In the genomic region with DNA sequence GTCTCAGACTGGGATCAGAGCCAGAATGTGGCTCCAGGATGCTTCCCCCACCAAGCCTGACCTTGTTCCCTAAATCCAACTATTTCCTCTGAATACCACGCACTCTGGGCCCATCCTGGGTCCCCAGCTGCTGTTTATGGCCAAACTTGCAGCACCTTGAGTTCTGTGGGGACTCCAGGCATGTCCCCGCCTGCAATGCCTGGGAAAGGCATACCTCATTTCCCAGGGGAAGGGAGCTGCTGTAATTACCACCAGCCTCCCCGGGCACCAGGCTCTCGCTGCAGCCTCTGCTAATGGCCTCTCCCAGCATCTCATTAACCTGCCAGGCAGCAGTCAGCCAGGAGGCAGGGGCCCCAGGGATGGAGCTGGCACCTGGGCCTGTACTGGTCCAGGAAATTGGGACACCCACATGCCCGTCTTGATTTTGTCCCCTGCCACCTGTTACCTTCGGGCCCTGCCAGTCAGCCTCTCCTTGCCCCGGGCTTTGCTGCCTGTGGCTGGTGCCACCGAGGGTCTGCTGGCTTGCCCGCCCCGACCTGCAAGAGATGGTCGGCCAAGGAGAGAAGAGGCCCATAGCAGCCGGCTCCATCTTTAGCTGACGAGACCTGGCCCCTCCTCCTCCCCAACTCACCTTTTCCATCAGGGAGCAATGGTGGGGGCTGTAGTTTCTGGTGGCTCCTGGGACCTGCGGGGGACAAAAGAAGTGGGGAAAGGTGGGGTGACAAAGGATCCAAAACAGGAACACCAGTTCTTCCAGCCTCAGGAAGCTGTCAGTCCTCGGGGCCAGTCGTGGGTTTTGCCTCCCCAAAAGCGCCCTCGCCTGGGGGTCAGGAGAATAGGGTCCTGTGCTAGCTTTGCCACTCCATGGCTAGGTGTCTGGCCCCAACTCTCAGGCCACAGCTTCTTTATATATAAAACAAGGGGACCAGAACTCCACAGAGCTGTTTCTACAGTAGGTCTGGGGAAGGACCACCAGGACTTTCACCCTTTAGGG, we compare ENCODE assay signal across 12 cellular contexts. TPM values are rescaled to one million over a fixed set of nuclear protein-coding genes. Genes with fewer than 3 reads are reported as not detected.
DNase-seq lines count a peak whose midpoint lies in the region; ATAC-seq and TF ChIP-seq lines count a peak whose summit lies in the region.
"Had no signal": no experiment of that assay in that cellular context is flagged by ENCODE, and none has a peak within 500 bp of the region (broad histone marks: within the 10 kb centered on the region; RNA-seq: fewer than 3 reads in every experiment).

No MANE protein-coding gene starts in this region.

- no peak overlapping the region for H3K4me2 ChIP-seq in mesendoderm (ENCODE audit: low read length)

- H3K4me3 ChIP-seq in BE2C (ENCODE audit: low read depth, low read length) (no peak overlapping the region), SJCRH30 (no peak overlapping the region), mesendoderm (ENCODE audit: low read length) (no peak overlapping the region)

- no peak overlapping the region for H3K18ac ChIP-seq in mesendoderm (ENCODE audit: low read length)

- in situ Hi-C loops in GM13976 (cut with MboI; ENCODE audit: low sequenced_read_pairs, unreplicated experiment) = no loop called here

- no peak overlapping the region for H3K56ac ChIP-seq in mesendoderm (ENCODE audit: low read length)

- H2BK15ac ChIP-seq in mesendoderm (replicated peaks; ENCODE audit: low read depth) = no peak overlapping the region

- H4K8ac ChIP-seq in mesendoderm (ENCODE audit: low read depth, low read length) = no peak overlapping the region

- H3K9me3 Mint-ChIP-seq in stimulated activated naive B cell treated with anti-CD40 and anti-IgM and Interleukin-4, amounts not matched to agents 10 μg/mL and 1 μg/mL and 100 μg/mL, for 72 hours = no peaks in the 10 kb centered on the region
- H3K9me3 Mint-ChIP-seq: central memory CD8-positive, alpha-beta T cell; memory B cell; stimulated activated naive CD8-positive, alpha-beta T cell treated with anti-CD3 and anti-CD28 coated beads, Interleukin-15, Interleukin-2, amounts not matched to agents 100 ng/mL and 50 ng/mL, for 24 hours had no signal

- no peak overlapping the region for H3K9ac ChIP-seq in mesendoderm (ENCODE audit: low read length)

- H3K27ac Mint-ChIP-seq in stimulated activated naive B cell treated with anti-CD40 and anti-IgM and Interleukin-4, amounts not matched to agents 10 μg/mL and 1 μg/mL and 100 μg/mL, for 72 hours = no peak overlapping the region
- H3K27ac Mint-ChIP-seq: memory B cell; stimulated activated naive CD8-positive, alpha-beta T cell treated with anti-CD3 and anti-CD28 coated beads, Interleukin-15, Interleukin-2, amounts not matched to agents 100 ng/mL and 50 ng/mL, for 24 hours had no signal

- peaks cover 4 to 28% of the 10 kb centered on the region in 2 donors for H3K27me3 Mint-ChIP-seq in stimulated activated naive B cell treated with anti-CD40 and anti-IgM and Interleukin-4, amounts not matched to agents 10 μg/mL and 1 μg/mL and 100 μg/mL, for 72 hours
- H3K27me3 Mint-ChIP-seq: central memory CD8-positive, alpha-beta T cell; stimulated activated naive CD8-positive, alpha-beta T cell treated with anti-CD3 and anti-CD28 coated beads, Interleukin-15, Interleukin-2, amounts not matched to agents 100 ng/mL and 50 ng/mL, for 24 hours had no signal

- H3K79me2 ChIP-seq in mesendoderm (ENCODE audit: control insufficient read depth, insufficient read depth, low read length) = no peaks in the 10 kb centered on the region

- H3K9me3 ChIP-seq in BE2C = no peaks in the 10 kb centered on the region
- H3K9me3 ChIP-seq in SJCRH30 (replicated peaks) = no peaks in the 10 kb centered on the region

- H3K23ac ChIP-seq in mesendoderm (ENCODE audit: low read length) = no peak overlapping the region

- peaks cover 38 to 67% of the 10 kb centered on the region in 2 donors for H3K4me1 Mint-ChIP-seq in stimulated activated naive B cell treated with anti-CD40 and anti-IgM and Interleukin-4, amounts not matched to agents 10 μg/mL and 1 μg/mL and 100 μg/mL, for 72 hours

- H3K27me3 ChIP-seq in BE2C = no peaks in the 10 kb centered on the region
- H3K27me3 ChIP-seq in SJCRH30 = no peaks in the 10 kb centered on the region
- H3K27me3 ChIP-seq in mesendoderm (ENCODE audit: insufficient read depth, low read length, poor library complexity) = no peaks in the 10 kb centered on the region

- H3K36me3 Mint-ChIP-seq in stimulated activated naive B cell treated with anti-CD40 and anti-IgM and Interleukin-4, amounts not matched to agents 10 μg/mL and 1 μg/mL and 100 μg/mL, for 72 hours = peaks cover 2 to 3% of the 10 kb centered on the region in 2 donors
- H3K36me3 Mint-ChIP-seq: memory B cell had no signal

- H3K79me1 ChIP-seq in mesendoderm (ENCODE audit: low read length) = no peaks in the 10 kb centered on the region

- DNase-seq in BE2C = peak; percentile 81
- DNase-seq in GM13976 (ENCODE audit: low spot score) = peak; percentile 79
- peak; percentile 59 to 67 for DNase-seq in SJCRH30
- peak; percentile 35 for DNase-seq in left kidney (ENCODE audit: low read depth, low spot score)
- no peak for DNase-seq in mesendoderm
- no peak for DNase-seq in effector CD4-positive, alpha-beta T cell
- no peak for DNase-seq in stimulated activated naive B cell treated with anti-CD40 and anti-IgM and Interleukin-4, amounts not matched to agents 10 μg/mL and 1 μg/mL and 100 μg/mL, for 72 hours

- H3K4ac ChIP-seq in mesendoderm (ENCODE audit: low read depth, low read length) = no peak overlapping the region

- H2BK5ac ChIP-seq in mesendoderm (ENCODE audit: low read length) = no peak overlapping the region

- H2AK5ac ChIP-seq in mesendoderm (ENCODE audit: low read length) = no peak overlapping the region

- no peak overlapping the region for H3K4me3 Mint-ChIP-seq in stimulated activated naive B cell treated with anti-CD40 and anti-IgM and Interleukin-4, amounts not matched to agents 10 μg/mL and 1 μg/mL and 100 μg/mL, for 72 hours
- H3K4me3 Mint-ChIP-seq: central memory CD8-positive, alpha-beta T cell; memory B cell; stimulated activated naive CD8-positive, alpha-beta T cell treated with anti-CD3 and anti-CD28 coated beads, Interleukin-15, Interleukin-2, amounts not matched to agents 100 ng/mL and 50 ng/mL, for 24 hours had no signal

- H2BK120ac ChIP-seq in mesendoderm (ENCODE audit: low read depth, low read length) = no peak overlapping the region

- H4K5ac ChIP-seq in mesendoderm (ENCODE audit: low read length) = no peak overlapping the region

- no CpG with 5 or more reads among the region's 18 CpGs for whole genome bisulfite sequencing in mesendoderm (ENCODE audit: extremely low coverage, insufficient coverage, low lambda C conversion rate)

- H3K27ac ChIP-seq in SJCRH30 = no peak overlapping the region
- H3K27ac ChIP-seq in mesendoderm (ENCODE audit: low read depth, low read length) = no peak overlapping the region

- H3K36me3 ChIP-seq in BE2C (no peaks in the 10 kb centered on the region), SJCRH30 (no peaks in the 10 kb centered on the region), mesendoderm (ENCODE audit: control insufficient read depth, insufficient read depth, low read length) (no peaks in the 10 kb centered on the region)

- ATAC-seq in GM18873 (IDR thresholded peaks at IDR 0.05; ENCODE audit: low FRiP score, unreplicated experiment) = no peak
- ATAC-seq in stimulated activated naive B cell treated with anti-CD40 and anti-IgM and Interleukin-4, amounts not matched to agents 10 μg/mL and 1 μg/mL and 100 μg/mL, for 72 hours (replicated peaks) = no peak

- H3K4me1 ChIP-seq in BE2C (peaks cover 68% of the 10 kb centered on the region), SJCRH30 (peaks cover 53% of the 10 kb centered on the region), mesendoderm (ENCODE audit: control insufficient read depth, low read depth, low read length) (no peaks in the 10 kb centered on the region)

- TF ChIP-seq CTCF in BE2C (IDR thresholded peaks at IDR 0.05; ENCODE audit: low read depth, low read length) (peak; percentile 20; the same call in 1 of the 2 replicates), GM13976 (IDR thresholded peaks at IDR 0.05; ENCODE audit: borderline replicate concordance, control extremely low read depth, extremely low read depth, insufficient read depth, missing control alignments) (peak; percentile 61)

RNA-seq across cellular contexts. Expression of a gene that starts 4.3 kb away (rescaled TPM):
- 6.5 TPM for polyA plus RNA-seq in BE2C (2012; ENCODE audit: insufficient read depth, insufficient read length, low read depth)
- total RNA-seq in SJCRH30 (2014; rRNA removed; shearing (Covaris generic)) = 2.4 and 3.2 TPM in 2 replicates
- polyA plus RNA-seq in mesendoderm (2013, experiment 1 of 2) = 0.44 TPM
- polyA plus RNA-seq in mesendoderm (2013, experiment 2 of 2) = 0.29 TPM

RNA-seq across cellular contexts. Expression of a gene that starts 12.9 kb away (rescaled TPM):
- 51.0 TPM for polyA plus RNA-seq in BE2C (2012; ENCODE audit: insufficient read depth, insufficient read length, low read depth)
- 23.4 and 24.1 TPM in 2 replicates for total RNA-seq in SJCRH30 (2014; rRNA removed; shearing (Covaris generic))
- 17.9 TPM for polyA plus RNA-seq in mesendoderm (2013, experiment 1 of 2)
- polyA plus RNA-seq in mesendoderm (2013, experiment 2 of 2) = 17.4 TPM

RNA-seq across cellular contexts. Expression of a gene that starts 14.4 kb away (rescaled TPM):
- polyA plus RNA-seq in BE2C (2012; ENCODE audit: insufficient read depth, insufficient read length, low read depth) = not detected
- not detected in 2 replicates for total RNA-seq in SJCRH30 (2014; rRNA removed; shearing (Covaris generic))
- not detected for polyA plus RNA-seq in mesendoderm (2013, experiment 1 of 2)
- polyA plus RNA-seq in mesendoderm (2013, experiment 2 of 2) = not detected
- total RNA-seq: T-helper 1 cell treated with Interleukin-12 subunit alpha and Interleukin-12 subunit beta and Interleukin-4 antibody, amounts not matched to agents 30 ng/mL and 1 ng/mL, for 36 hours had no signal

RNA-seq across cellular contexts. Expression of a gene that starts 21.6 kb away (rescaled TPM):
- polyA plus RNA-seq in BE2C (2012; ENCODE audit: insufficient read depth, insufficient read length, low read depth) = 10.1 TPM
- 0.22 and 0.38 TPM in 2 replicates for total RNA-seq in SJCRH30 (2014; rRNA removed; shearing (Covaris generic))
- 1.6 TPM for polyA plus RNA-seq in mesendoderm (2013, experiment 1 of 2)
- 1.1 TPM for polyA plus RNA-seq in mesendoderm (2013, experiment 2 of 2)

RNA-seq across cellular contexts. Expression of a gene that starts 28.7 kb away (rescaled TPM):
- 30.8 TPM for polyA plus RNA-seq in BE2C (2012; ENCODE audit: insufficient read depth, insufficient read length, low read depth)
- 2.0 and 2.9 TPM in 2 replicates for total RNA-seq in SJCRH30 (2014; rRNA removed; shearing (Covaris generic))
- 7.6 TPM for polyA plus RNA-seq in mesendoderm (2013, experiment 1 of 2)
- polyA plus RNA-seq in mesendoderm (2013, experiment 2 of 2) = 7.0 TPM

Comparison
In these comparisons a context has a peak if more than half of its experiments do, and no peak if none do; other contexts are left out.
1. DNase-seq: peak in BE2C (single experiment), GM13976 (single experiment), SJCRH30 (2 of 2) and left kidney (single experiment); none in mesendoderm (single experiment), effector CD4-positive, alpha-beta T cell (single experiment) and stimulated activated naive B cell treated with anti-CD40 and anti-IgM and Interleukin-4, amounts not matched to agents 10 μg/mL and 1 μg/mL and 100 μg/mL, for 72 hours (single experiment).